In genomic region chr3:11558461-11558903, GRCh38 we compare ENCODE assay signal across 13 cellular contexts.
A peak's percentile ranks its signal among the peaks of the same experiment; 100 is the strongest.
DNase-seq lines count a peak whose midpoint lies in the region; ATAC-seq, FAIRE-seq and TF ChIP-seq lines count a peak whose summit lies in the region.
"Had no signal": no experiment of that assay in that cellular context is flagged by ENCODE, and none has a peak within 500 bp of the region (broad histone marks: within the 10 kb centered on the region; RNA-seq: fewer than 3 reads in every experiment).

No MANE protein-coding gene starts in this region.

- peaks cover 12% of the 10 kb centered on the region for H3K4me1 Mint-ChIP-seq in stimulated activated naive CD8-positive, alpha-beta T cell treated with anti-CD3 and anti-CD28 coated beads, Interleukin-15, Interleukin-2, amounts not matched to agents 100 ng/mL and 50 ng/mL, for 24 hours (ENCODE audit: low read depth)
- peaks cover 28% of the 10 kb centered on the region for H3K4me1 Mint-ChIP-seq in stimulated activated naive CD8-positive, alpha-beta T cell treated with anti-CD3 and anti-CD28 coated beads, Interleukin-15, amount 100 ng/mL, for 72 hours

- no peak for TF ChIP-seq CTCF in esophagus squamous epithelium (IDR thresholded peaks at IDR 0.05)
- TF ChIP-seq CTCF in ovary (IDR thresholded peaks at IDR 0.05) = no peak
- TF ChIP-seq CTCF in D721Med (IDR thresholded peaks at IDR 0.05; ENCODE audit: insufficient read depth, missing control alignments) = no peak

- no peak for FAIRE-seq in D721Med (lab: Jason Lieb, UNC)

- peaks cover 36% of the 10 kb centered on the region for H3K36me3 Mint-ChIP-seq in stimulated activated naive CD8-positive, alpha-beta T cell treated with anti-CD3 and anti-CD28 coated beads, Interleukin-15, Interleukin-2, amounts not matched to agents 100 ng/mL and 50 ng/mL, for 24 hours (ENCODE audit: low read depth)

- 17 to 46% methylated on average over 1 to 3 of the region's 17 CpGs for WGBS in esophagus squamous epithelium, 2 donors
- 30 to 39% (median 38%) methylated on average over 17 of the region's 17 CpGs for WGBS in ovary, 3 donors

- ATAC-seq in stimulated activated naive CD8-positive, alpha-beta T cell treated with anti-CD3 and anti-CD28 coated beads, Interleukin-15, amount 100 ng/mL, for 72 hours = no peak
- ATAC-seq in GM18505 (IDR thresholded peaks at IDR 0.05; ENCODE audit: unreplicated experiment) (no peak), HG03469 (IDR thresholded peaks at IDR 0.05; ENCODE audit: unreplicated experiment) (no peak)

- H3K4me1 ChIP-seq in esophagus squamous epithelium (peaks cover 40 to 100% (median 61%) of the 10 kb centered on the region in 3 donors), ovary (ENCODE audit: insufficient read depth) (peaks cover 49% of the 10 kb centered on the region)

- no peak for DNase-seq in stimulated activated naive CD8-positive, alpha-beta T cell treated with anti-CD3 and anti-CD28 coated beads, Interleukin-15, amount 100 ng/mL, for 72 hours
- DNase-seq in esophagus squamous epithelium (lab: John Stamatoyannopoulos, UW) (no peak), ovary (peak in 3 of 5 donors; percentile 50 to 63 (median 54)), D721Med (ENCODE audit: insufficient read length, low spot score) (no peak)
- DNase-seq in stimulated activated naive CD4-positive, alpha-beta T cell (lab: John Stamatoyannopoulos, UW) = no peak
- DNase-seq: activated T-cell treated with anti-CD3 and anti-CD28 coated beads for 4 hours, DMS79, NCI-H1436, SHP77 had no signal

- intact Hi-C loops in esophagus squamous epithelium (cut with DNase I) (no loop called here), ovary (cut with DNase I) (no loop called here)

- H3K4me3 ChIP-seq in esophagus squamous epithelium (no peak overlapping the region), ovary (no peak overlapping the region)

- TF ChIP-seq POLR2A in esophagus squamous epithelium (IDR thresholded peaks at IDR 0.05) = no peak
- no peak for TF ChIP-seq POLR2A in ovary (IDR thresholded peaks at IDR 0.05)
- TF ChIP-seq POLR2A in GM18505 (IDR thresholded peaks at IDR 0.05; ENCODE audit: borderline replicate concordance, extremely low read depth, insufficient read depth, insufficient read length) = no peak

- H3K27me3 ChIP-seq in esophagus squamous epithelium (no peaks in the 10 kb centered on the region), ovary (no peaks in the 10 kb centered on the region)

- H3K27me3 Mint-ChIP-seq in stimulated activated naive CD8-positive, alpha-beta T cell treated with anti-CD3 and anti-CD28 coated beads, Interleukin-15, Interleukin-2, amounts not matched to agents 100 ng/mL and 50 ng/mL, for 24 hours = no peaks in the 10 kb centered on the region
- no peaks in the 10 kb centered on the region for H3K27me3 Mint-ChIP-seq in stimulated activated naive CD8-positive, alpha-beta T cell treated with anti-CD3 and anti-CD28 coated beads, Interleukin-15, amount 100 ng/mL, for 72 hours

- H3K27ac Mint-ChIP-seq in stimulated activated naive CD8-positive, alpha-beta T cell treated with anti-CD3 and anti-CD28 coated beads, Interleukin-15, Interleukin-2, amounts not matched to agents 100 ng/mL and 50 ng/mL, for 24 hours = peak overlapping the region; percentile 72
- H3K27ac Mint-ChIP-seq in stimulated activated naive CD8-positive, alpha-beta T cell treated with anti-CD3 and anti-CD28 coated beads, Interleukin-15, amount 100 ng/mL, for 72 hours = no peak overlapping the region

- H3K36me3 ChIP-seq in esophagus squamous epithelium (peaks cover 15 to 82% (median 17%) of the 10 kb centered on the region in 3 donors), ovary (no peaks in the 10 kb centered on the region)

- H3K27ac ChIP-seq in esophagus squamous epithelium (peak overlapping the region; percentile 30 to 71 (median 62)), ovary (peak overlapping the region; percentile 37 to 44)

- H3K9me3 Mint-ChIP-seq in stimulated activated naive CD8-positive, alpha-beta T cell treated with anti-CD3 and anti-CD28 coated beads, Interleukin-15, Interleukin-2, amounts not matched to agents 100 ng/mL and 50 ng/mL, for 24 hours = no peaks in the 10 kb centered on the region
- no peaks in the 10 kb centered on the region for H3K9me3 Mint-ChIP-seq in stimulated activated naive CD8-positive, alpha-beta T cell treated with anti-CD3 and anti-CD28 coated beads, Interleukin-15, amount 100 ng/mL, for 72 hours
- H3K9me3 Mint-ChIP-seq: H9 had no signal

- TF ChIP-seq EP300 in ovary (IDR thresholded peaks at IDR 0.05) = no peak

- H3K9me3 ChIP-seq in esophagus squamous epithelium (no peaks in the 10 kb centered on the region), ovary (no peaks in the 10 kb centered on the region)

- H3K4me3 Mint-ChIP-seq in stimulated activated naive CD8-positive, alpha-beta T cell treated with anti-CD3 and anti-CD28 coated beads, Interleukin-15, Interleukin-2, amounts not matched to agents 100 ng/mL and 50 ng/mL, for 24 hours = no peak overlapping the region
- H3K4me3 Mint-ChIP-seq in stimulated activated naive CD8-positive, alpha-beta T cell treated with anti-CD3 and anti-CD28 coated beads, Interleukin-15, amount 100 ng/mL, for 72 hours = no peak overlapping the region
- H3K4me3 Mint-ChIP-seq: H9 had no signal

Comparison
In these comparisons a context has a peak if more than half of its experiments do, and no peak if none do; other contexts are left out.
1. DNase-seq: peak in ovary (3 of 5); none in stimulated activated naive CD8-positive, alpha-beta T cell treated with anti-CD3 and anti-CD28 coated beads, Interleukin-15, amount 100 ng/mL, for 72 hours (0 of 2), esophagus squamous epithelium (single experiment), D721Med (single experiment) and stimulated activated naive CD4-positive, alpha-beta T cell (0 of 6).